ENCODE assay signal across 9 cellular contexts in the genomic region with DNA sequence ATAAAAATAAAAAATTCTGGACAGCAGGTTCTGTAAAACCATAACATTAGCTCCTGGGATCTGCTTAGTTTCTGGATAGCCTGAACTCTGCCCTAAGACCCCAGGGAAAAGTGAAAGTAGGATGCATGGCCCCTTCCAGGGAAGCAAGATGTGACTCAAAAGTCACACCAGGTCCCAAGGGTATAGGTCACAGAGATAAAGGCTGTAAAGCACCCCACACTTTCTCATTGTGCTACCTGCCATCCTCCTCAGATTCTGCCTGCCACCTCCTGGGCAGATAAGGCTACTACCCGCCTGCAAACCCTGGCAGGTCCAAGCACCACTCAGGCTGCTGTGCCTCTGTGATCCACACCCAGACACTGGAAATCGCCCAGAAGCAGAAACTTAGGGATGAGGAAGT. TPM values are rescaled to one million over a fixed set of nuclear protein-coding genes. Genes with fewer than 3 reads are reported as not detected.
DNase-seq lines count a peak whose midpoint lies in the region; ATAC-seq and TF ChIP-seq lines count a peak whose summit lies in the region.
"Had no signal": no experiment of that assay in that cellular context is flagged by ENCODE, and none has a peak within 500 bp of the region (broad histone marks: within the 10 kb centered on the region; RNA-seq: fewer than 3 reads in every experiment).

No MANE protein-coding gene starts in this region.

- no peaks in the 10 kb centered on the region for H3K9me3 ChIP-seq in adrenal gland (replicated peaks in 1 of 3)

- WGBS in adrenal gland, 4 donors = 6 to 28% (median 13%) methylated on average over 2 of the region's 2 CpGs

- no peaks in the 10 kb centered on the region for H3K27me3 ChIP-seq in adrenal gland

- H3K27ac ChIP-seq in adrenal gland = no peak overlapping the region

- H3K4me1 ChIP-seq in adrenal gland (replicated peaks in 1 of 2) = no peaks in the 10 kb centered on the region

- H3K36me3 ChIP-seq in adrenal gland (replicated peaks in 1 of 2) = no peaks in the 10 kb centered on the region

- intact Hi-C loops in adrenal gland (cut with DNase I) = loop anchor here in 1 of 2 donors (2.0 to 10.0 kb wide), 2 partner anchors 116 to 194 kb away; no protein-coding TSS in a partner anchor

- no peak overlapping the region for H3K4me3 ChIP-seq in adrenal gland

- TF ChIP-seq POLR2A in adrenal gland (IDR thresholded peaks at IDR 0.05) = no peak

- TF ChIP-seq CTCF in AG09319 (IDR thresholded peaks at IDR 0.05; ENCODE audit: low read depth, low read length) (peak; percentile 50), adrenal gland (IDR thresholded peaks at IDR 0.05) (peak; percentile 60 to 84 (median 75))

- DNase-seq in AG09319 (ENCODE audit: extremely low read depth, low read depth) (no peak), SKM-1 (lab: John Stamatoyannopoulos, UW; ENCODE audit: unreplicated experiment) (peak; percentile 16), adrenal gland (peak; percentile 53 to 81 (median 66)), iris pigment epithelial cell (ENCODE audit: low read depth) (peak; percentile 31), NCI-H446 treated with DMSO at 0.1 percent for 48 hours (lab: John Stamatoyannopoulos, UW) (no peak)
- DNase-seq in stimulated activated CD4-positive, alpha-beta T cell treated with anti-CD3 and anti-CD28 coated beads, TNF-alpha, amount 100 ng/mL, for 24 hours (ENCODE audit: low read depth in 3 of 3) = peak in 2 of 3 experiments; percentile 11 to 52

- ATAC-seq in GM18498 (IDR thresholded peaks at IDR 0.05; ENCODE audit: unreplicated experiment) = peak; percentile 68
- peak; percentile 65 for ATAC-seq in HG03460 (IDR thresholded peaks at IDR 0.05; ENCODE audit: unreplicated experiment)

RNA-seq across cellular contexts. Expression of a gene that starts 20.6 kb away (rescaled TPM):
- total RNA-seq in adrenal gland = under 1 TPM in 2 of 8 donors, not detected in 6; 0.29 to 0.52 TPM
- polyA plus RNA-seq in adrenal gland = under 1 TPM; 0.33 to 0.88 (median 0.40) TPM
- polyA plus RNA-seq: IgD-negative memory B cell had no signal

RNA-seq across cellular contexts. Expression of a gene that starts 21.6 kb away (rescaled TPM):
- not detected for total RNA-seq in adrenal gland
- polyA plus RNA-seq in adrenal gland = not detected
- polyA plus RNA-seq: IgD-negative memory B cell had no signal

RNA-seq across cellular contexts. Expression of a gene that starts 44.8 kb away (rescaled TPM):
- total RNA-seq in adrenal gland = 10 to 100 TPM in 5 of 8 donors, 1 to 10 TPM in 3; 4.9 to 39.4 (median 17.6) TPM
- polyA plus RNA-seq in adrenal gland = 10 to 100 TPM; 29.3 to 70.5 (median 63.2) TPM

RNA-seq across cellular contexts. Expression of a gene that starts 59.5 kb away (rescaled TPM):
- not detected for total RNA-seq in adrenal gland
- polyA plus RNA-seq in adrenal gland = under 1 TPM in 1 of 3 donors, not detected in 2; 0.77 TPM
- polyA plus RNA-seq: IgD-negative memory B cell had no signal

Comparison
In these comparisons a context has a peak if more than half of its experiments do, and no peak if none do; other contexts are left out.
1. DNase-seq: peak in SKM-1 (single experiment), adrenal gland (7 of 7), iris pigment epithelial cell (single experiment) and stimulated activated CD4-positive, alpha-beta T cell treated with anti-CD3 and anti-CD28 coated beads, TNF-alpha, amount 100 ng/mL, for 24 hours (2 of 3); none in AG09319 (single experiment) and NCI-H446 treated with DMSO at 0.1 percent for 48 hours (single experiment).